In the genomic region with DNA sequence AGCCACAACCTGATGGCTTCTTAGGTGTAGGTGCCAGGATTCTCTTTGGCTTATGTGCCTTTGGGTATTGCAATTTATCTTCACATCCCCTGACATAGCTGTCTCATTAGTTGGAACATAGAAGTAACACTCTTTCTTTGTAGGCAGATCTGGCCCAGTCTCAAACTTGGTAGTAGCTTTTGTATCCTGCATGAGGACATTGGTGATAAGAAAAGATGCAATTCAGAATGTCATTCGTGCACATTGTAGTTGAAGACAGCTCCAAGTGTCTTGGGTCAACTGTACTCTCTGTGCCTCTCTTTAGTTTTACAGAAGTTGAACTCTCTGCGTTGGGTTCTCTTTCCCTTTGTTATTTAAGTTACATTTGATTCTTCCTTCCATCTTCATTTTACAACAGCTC, we compare ENCODE assay signal across 35 cellular contexts.
DNase-seq lines count a peak whose midpoint lies in the region; ATAC-seq, FAIRE-seq and TF ChIP-seq lines count a peak whose summit lies in the region.
"Had no signal": no experiment of that assay in that cellular context is flagged by ENCODE, and none has a peak within 500 bp of the region (broad histone marks: within the 10 kb centered on the region; RNA-seq: fewer than 3 reads in every experiment).

No MANE protein-coding gene starts in this region.

- ATAC-seq in Right ventricle myocardium inferior = peak; percentile 63
- peak; percentile 88 for ATAC-seq in Right ventricle myocardium superior (ENCODE audit: poor library complexity)
- peak; percentile 78 for ATAC-seq in left ventricle myocardium superior
- ATAC-seq: A549; CD8-positive, alpha-beta T cell had no signal

- no peaks in the 10 kb centered on the region for H3K36me3 ChIP-seq in left ventricle myocardium inferior
- no peaks in the 10 kb centered on the region for H3K36me3 ChIP-seq in right atrium auricular region
- no peaks in the 10 kb centered on the region for H3K36me3 ChIP-seq in keratinocyte (ENCODE audit: control insufficient read depth in 2 of 2, extremely low read depth in 1 of 2, insufficient read depth in 2 of 2, low read length in 2 of 2)
- H3K36me3 ChIP-seq: BE2C; BLaER1; BLaER1 treated with 17β-estradiol and CSF1 and Interleukin-3, amounts not matched to agents 10 nM and 100 nM had no signal

- peaks cover 84% of the 10 kb centered on the region for H3K27me3 ChIP-seq in left ventricle myocardium inferior (ENCODE audit: low read depth)
- no peaks in the 10 kb centered on the region for H3K27me3 ChIP-seq in right atrium auricular region
- H3K27me3 ChIP-seq in keratinocyte (ENCODE audit: control insufficient read depth, extremely low read depth, insufficient read depth, low read length) = peaks cover 4% of the 10 kb centered on the region
- H3K27me3 ChIP-seq: BE2C; BLaER1; BLaER1 treated with 17β-estradiol and CSF1 and Interleukin-3, amounts not matched to agents 10 nM and 100 nM had no signal

- TF ChIP-seq CTCF in left ventricle myocardium inferior (IDR thresholded peaks at IDR 0.05; ENCODE audit: borderline replicate concordance) = no peak
- no peak for TF ChIP-seq CTCF in right atrium auricular region (IDR thresholded peaks at IDR 0.05)
- TF ChIP-seq CTCF in keratinocyte (optimal IDR thresholded peaks at IDR 0.05 in 1 of 3, IDR thresholded peaks at IDR 0.05 in 1 of 3, conservative IDR thresholded peaks at IDR 0.05 in 1 of 3; ENCODE audit: extremely low read depth in 1 of 3, insufficient read depth in 2 of 3, low read length in 3 of 3) = no peak

- H3K4me1 ChIP-seq in left ventricle myocardium inferior = no peaks in the 10 kb centered on the region
- no peaks in the 10 kb centered on the region for H3K4me1 ChIP-seq in right atrium auricular region
- H3K4me1 ChIP-seq in keratinocyte (ENCODE audit: control insufficient read depth, extremely low read depth, insufficient read depth, low read length) = no peaks in the 10 kb centered on the region
- H3K4me1 ChIP-seq: A549; BE2C; BLaER1; BLaER1 treated with 17β-estradiol and CSF1 and Interleukin-3, amounts not matched to agents 10 nM and 100 nM; Caco-2 had no signal

- DNase-seq in Right ventricle myocardium inferior (ENCODE audit: missing footprints) (no peak), cardiac septum (ENCODE audit: low spot score) (no peak), Right ventricle myocardium superior (no peak), left ventricle myocardium inferior (no peak), left ventricle myocardium superior (no peak), right atrium auricular region (ENCODE audit: low spot score) (no peak), keratinocyte (ENCODE audit: low read depth, low spot score) (no peak), HuH-7.5 (ENCODE audit: low spot score) (no peak)
- DNase-seq: 8988T; ACHN; AML-193; BE2C; C1 segment of cervical spinal cord; Caco-2; Calu3; CD4-positive, alpha-beta memory T cell; CD4-positive, alpha-beta T cell; CD4-positive, CD25-positive, alpha-beta regulatory T cell; CD8-positive, alpha-beta memory T cell; CD8-positive, alpha-beta T cell; COR-L47; DMS 273 treated with DMSO at 0.1 percent for 48 hours; DMS153; DMS53; DMS79; DMS79 treated with DMSO at 0.1 percent for 48 hours; DND-41; EL had no signal

- no peaks in the 10 kb centered on the region for H3K79me2 ChIP-seq in keratinocyte (ENCODE audit: control insufficient read depth, insufficient read depth, low read length)

- FAIRE-seq in keratinocyte (lab: Jason Lieb, UNC) = peak; percentile 44
- FAIRE-seq: A204.1, A549, D721Med had no signal

- intact Hi-C loops in Right ventricle myocardium inferior (cut with DNase I) = no loop called here
- intact Hi-C loops in cardiac septum (cut with DNase I) = no loop called here
- intact Hi-C loops in Right ventricle myocardium superior (cut with DNase I) = no loop called here
- intact Hi-C loops in left ventricle myocardium inferior (cut with micrococcal nuclease) = no loop called here
- intact Hi-C loops in left ventricle myocardium superior (cut with micrococcal nuclease) = no loop called here

- H3K4me3 ChIP-seq in left ventricle myocardium inferior (no peak overlapping the region), right atrium auricular region (no peak overlapping the region), keratinocyte (ENCODE audit: control insufficient read depth in 2 of 3, extremely low read depth in 1 of 3, insufficient read depth in 2 of 3, low read depth in 1 of 3, low read length in 3 of 3) (no peak overlapping the region)
- H3K4me3 ChIP-seq: A549; BLaER1; BLaER1 treated with 17β-estradiol and CSF1 and Interleukin-3, amounts not matched to agents 10 nM and 100 nM had no signal

- H3K27ac ChIP-seq in left ventricle myocardium inferior (replicated peaks) (no peak overlapping the region), right atrium auricular region (no peak overlapping the region), keratinocyte (ENCODE audit: control insufficient read depth, insufficient read depth, low read length) (no peak overlapping the region)
- H3K27ac ChIP-seq: 22Rv1; A549; BLaER1; BLaER1 treated with 17β-estradiol and CSF1 and Interleukin-3, amounts not matched to agents 10 nM and 100 nM; C4-2B had no signal

- no peaks in the 10 kb centered on the region for H3K9me3 ChIP-seq in left ventricle myocardium inferior (replicated peaks)
- H3K9me3 ChIP-seq in right atrium auricular region = no peaks in the 10 kb centered on the region
- no peaks in the 10 kb centered on the region for H3K9me3 ChIP-seq in keratinocyte (ENCODE audit: control insufficient read depth, low read depth, low read length)
- H3K9me3 ChIP-seq: A549; BE2C; BLaER1; BLaER1 treated with 17β-estradiol and CSF1 and Interleukin-3, amounts not matched to agents 10 nM and 100 nM; Caco-2 had no signal

- dilution Hi-C loops in keratinocyte (cut with MboI; ENCODE audit: extremely low pct_ligation_motif_present, low sequenced_read_pairs) = no loop called here

- H3K4me2 ChIP-seq in keratinocyte (ENCODE audit: control insufficient read depth, extremely low read depth, insufficient read depth, low read depth, low read length) = no peak overlapping the region
- H3K4me2 ChIP-seq: A549; BLaER1; BLaER1 treated with 17β-estradiol and CSF1 and Interleukin-3, amounts not matched to agents 10 nM and 100 nM had no signal

- no peak overlapping the region for H2AFZ ChIP-seq in keratinocyte (ENCODE audit: control insufficient read depth, low read length)

- H3K9ac ChIP-seq in keratinocyte (ENCODE audit: control insufficient read depth, extremely low read depth, insufficient read depth, low read length) = no peak overlapping the region
- H3K9ac ChIP-seq: BLaER1; BLaER1 treated with 17β-estradiol and CSF1 and Interleukin-3, amounts not matched to agents 10 nM and 100 nM had no signal

- no peaks in the 10 kb centered on the region for H4K20me1 ChIP-seq in keratinocyte (ENCODE audit: control insufficient read depth, extremely low read depth, insufficient read depth, low read length)
- H4K20me1 ChIP-seq: BLaER1; BLaER1 treated with 17β-estradiol and CSF1 and Interleukin-3, amounts not matched to agents 10 nM and 100 nM had no signal

- no peaks in the 10 kb centered on the region for H3K9me1 ChIP-seq in keratinocyte (ENCODE audit: control insufficient read depth, extremely low read depth, insufficient read depth, low read length)
